In genomic region chr13:41059896-41060722, GRCh38 we compare ENCODE assay signal across 1 cellular context.
TF ChIP-seq lines count a peak whose summit lies in the region.

No MANE protein-coding gene starts in this region.

TF ChIP-seq in HepG2, 621 proteins besides CTCF, POLR2A, EP300 and RAD21 (continued from another document and continues in another):
- TF ChIP-seq ISX (CRISPR knock-in tag; conservative IDR thresholded peaks at IDR 0.05) (no peak), ZNF335 (CRISPR knock-in tag; IDR thresholded peaks at IDR 0.05) (no peak; the same call in 1 of the 2 replicates), JDP2 (CRISPR knock-in tag; IDR thresholded peaks at IDR 0.05; ENCODE audit: borderline replicate concordance) (0 out of 2 replicates have a peak, but pooled peaks have one; percentile 23), MED8 (CRISPR knock-in tag; IDR thresholded peaks at IDR 0.05; ENCODE audit: insufficient replicate concordance) (peak; percentile 58), STAT6 (CRISPR knock-in tag; IDR thresholded peaks at IDR 0.05; ENCODE audit: borderline replicate concordance) (peak; percentile 13; the same call in 1 of the 2 replicates), MXD1 (CRISPR knock-in tag; IDR thresholded peaks at IDR 0.05) (peak; percentile 40; the same call in 1 of the 2 replicates), RORA (CRISPR knock-in tag; IDR thresholded peaks at IDR 0.05) (no peak), RXRA (CRISPR knock-in tag; IDR thresholded peaks at IDR 0.05) (peak; percentile 61; the same call in 1 of the 2 replicates), ZNF614 (CRISPR knock-in tag; IDR thresholded peaks at IDR 0.05; ENCODE audit: borderline replicate concordance) (peak; percentile 70; the same call in 1 of the 2 replicates), SRSF4 (IDR thresholded peaks at IDR 0.05; ENCODE audit: low read depth, low read length, poor library complexity, severe bottlenecking) (no peak), NFIB (CRISPR knock-in tag; IDR thresholded peaks at IDR 0.05; ENCODE audit: borderline replicate concordance) (no peak), HHEX (CRISPR knock-in tag; IDR thresholded peaks at IDR 0.05) (no peak), ETV6 (CRISPR knock-in tag; conservative IDR thresholded peaks at IDR 0.05) (no peak; the same call in 1 of the 2 replicates), ZNF354B (CRISPR knock-in tag; IDR thresholded peaks at IDR 0.05) (no peak), ZNF451 (CRISPR knock-in tag; IDR thresholded peaks at IDR 0.05) (peak; percentile 52; the same call in 1 of the 2 replicates), GABPB1 (CRISPR knock-in tag; IDR thresholded peaks at IDR 0.05) (peak; percentile 62), ZNF549 (CRISPR knock-in tag; IDR thresholded peaks at IDR 0.05) (no peak), ZNF124 (CRISPR knock-in tag; IDR thresholded peaks at IDR 0.05) (peak; percentile 22; the same call in 1 of the 2 replicates), PITX1 (CRISPR knock-in tag; IDR thresholded peaks at IDR 0.05) (peak; percentile 66; the same call in 1 of the 2 replicates), ZFP36L2 (CRISPR knock-in tag; IDR thresholded peaks at IDR 0.05) (no peak), MLXIP (CRISPR knock-in tag; IDR thresholded peaks at IDR 0.05; ENCODE audit: borderline replicate concordance) (no peak), SRSF1 (optimal IDR thresholded peaks at IDR 0.05; ENCODE audit: low read depth, low read length) (peak; percentile 57), ZSCAN12 (CRISPR knock-in tag; IDR thresholded peaks at IDR 0.05) (no peak; the same call in 1 of the 2 replicates), MATR3 (CRISPR knock-in tag; IDR thresholded peaks at IDR 0.05) (no peak), BCL6 (CRISPR knock-in tag; IDR thresholded peaks at IDR 0.05) (peak; percentile 34), SALL2 (CRISPR knock-in tag; IDR thresholded peaks at IDR 0.05) (no peak; the same call in 1 of the 2 replicates), POGZ (CRISPR knock-in tag; IDR thresholded peaks at IDR 0.05) (peak; percentile 81), JARID2 (CRISPR knock-in tag; IDR thresholded peaks at IDR 0.05; ENCODE audit: insufficient replicate concordance) (no peak), GATA4 (IDR thresholded peaks at IDR 0.05; ENCODE audit: borderline replicate concordance, low read depth) (peak; percentile 56; the same call in 1 of the 2 replicates), PTBP1 (IDR thresholded peaks at IDR 0.05; ENCODE audit: low read depth, low read length, poor library complexity, severe bottlenecking) (peak; percentile 69), ZNF292 (CRISPR knock-in tag; IDR thresholded peaks at IDR 0.05; ENCODE audit: borderline replicate concordance, low read depth) (peak; percentile 73; the same call in 1 of the 2 replicates), MEF2D (CRISPR knock-in tag; IDR thresholded peaks at IDR 0.05) (peak; percentile 25; the same call in 1 of the 2 replicates), NFAT5 (CRISPR knock-in tag; IDR thresholded peaks at IDR 0.05) (peak; percentile 73; the same call in 1 of the 2 replicates)
- TF ChIP-seq, protein P1, sequence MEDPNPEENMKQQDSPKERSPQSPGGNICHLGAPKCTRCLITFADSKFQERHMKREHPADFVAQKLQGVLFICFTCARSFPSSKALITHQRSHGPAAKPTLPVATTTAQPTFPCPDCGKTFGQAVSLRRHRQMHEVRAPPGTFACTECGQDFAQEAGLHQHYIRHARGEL (CRISPR knock-in tag; IDR thresholded peaks at IDR 0.05) = no peak
- TF ChIP-seq, protein P2, sequence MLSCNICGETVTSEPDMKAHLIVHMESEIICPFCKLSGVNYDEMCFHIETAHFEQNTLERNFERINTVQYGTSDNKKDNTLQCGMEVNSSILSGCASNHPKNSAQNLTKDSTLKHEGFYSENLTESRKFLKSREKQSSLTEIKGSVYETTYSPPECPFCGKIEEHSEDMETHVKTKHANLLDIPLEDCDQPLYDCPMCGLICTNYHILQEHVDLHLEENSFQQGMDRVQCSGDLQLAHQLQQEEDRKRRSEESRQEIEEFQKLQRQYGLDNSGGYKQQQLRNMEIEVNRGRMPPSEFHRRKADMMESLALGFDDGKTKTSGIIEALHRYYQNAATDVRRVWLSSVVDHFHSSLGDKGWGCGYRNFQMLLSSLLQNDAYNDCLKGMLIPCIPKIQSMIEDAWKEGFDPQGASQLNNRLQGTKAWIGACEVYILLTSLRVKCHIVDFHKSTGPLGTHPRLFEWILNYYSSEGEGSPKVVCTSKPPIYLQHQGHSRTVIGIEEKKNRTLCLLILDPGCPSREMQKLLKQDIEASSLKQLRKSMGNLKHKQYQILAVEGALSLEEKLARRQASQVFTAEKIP (CRISPR knock-in tag; IDR thresholded peaks at IDR 0.05; ENCODE audit: borderline replicate concordance) = no peak
- TF ChIP-seq, protein P3, sequence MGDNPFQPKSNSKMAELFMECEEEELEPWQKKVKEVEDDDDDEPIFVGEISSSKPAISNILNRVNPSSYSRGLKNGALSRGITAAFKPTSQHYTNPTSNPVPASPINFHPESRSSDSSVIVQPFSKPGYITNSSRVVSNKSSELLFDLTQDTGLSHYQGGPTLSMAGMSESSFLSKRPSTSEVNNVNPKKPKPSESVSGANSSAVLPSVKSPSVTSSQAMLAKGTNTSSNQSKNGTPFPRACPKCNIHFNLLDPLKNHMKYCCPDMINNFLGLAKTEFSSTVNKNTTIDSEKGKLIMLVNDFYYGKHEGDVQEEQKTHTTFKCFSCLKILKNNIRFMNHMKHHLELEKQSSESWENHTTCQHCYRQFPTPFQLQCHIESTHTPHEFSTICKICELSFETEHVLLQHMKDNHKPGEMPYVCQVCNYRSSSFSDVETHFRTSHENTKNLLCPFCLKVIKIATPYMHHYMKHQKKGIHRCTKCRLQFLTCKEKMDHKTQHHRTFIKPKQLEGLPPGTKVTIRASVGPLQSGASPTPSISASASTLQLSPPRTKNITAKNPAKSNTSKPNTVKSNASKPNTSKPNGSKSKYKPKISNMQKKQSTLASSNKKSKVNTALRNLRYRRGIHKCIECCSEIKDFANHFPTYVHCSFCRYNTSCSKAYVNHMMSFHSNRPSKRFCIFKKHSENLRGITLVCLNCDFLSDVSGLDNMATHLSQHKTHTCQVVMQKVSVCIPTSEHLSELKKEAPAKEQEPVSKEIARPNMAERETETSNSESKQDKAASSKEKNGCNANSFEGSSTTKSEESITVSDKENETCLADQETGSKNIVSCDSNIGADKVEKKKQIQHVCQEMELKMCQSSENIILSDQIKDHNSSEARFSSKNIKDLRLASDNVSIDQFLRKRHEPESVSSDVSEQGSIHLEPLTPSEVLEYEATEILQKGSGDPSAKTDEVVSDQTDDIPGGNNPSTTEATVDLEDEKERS (CRISPR knock-in tag; IDR thresholded peaks at IDR 0.05) = 0 out of 2 replicates have a peak, but pooled peaks have one; percentile 45
- TF ChIP-seq, protein P4, sequence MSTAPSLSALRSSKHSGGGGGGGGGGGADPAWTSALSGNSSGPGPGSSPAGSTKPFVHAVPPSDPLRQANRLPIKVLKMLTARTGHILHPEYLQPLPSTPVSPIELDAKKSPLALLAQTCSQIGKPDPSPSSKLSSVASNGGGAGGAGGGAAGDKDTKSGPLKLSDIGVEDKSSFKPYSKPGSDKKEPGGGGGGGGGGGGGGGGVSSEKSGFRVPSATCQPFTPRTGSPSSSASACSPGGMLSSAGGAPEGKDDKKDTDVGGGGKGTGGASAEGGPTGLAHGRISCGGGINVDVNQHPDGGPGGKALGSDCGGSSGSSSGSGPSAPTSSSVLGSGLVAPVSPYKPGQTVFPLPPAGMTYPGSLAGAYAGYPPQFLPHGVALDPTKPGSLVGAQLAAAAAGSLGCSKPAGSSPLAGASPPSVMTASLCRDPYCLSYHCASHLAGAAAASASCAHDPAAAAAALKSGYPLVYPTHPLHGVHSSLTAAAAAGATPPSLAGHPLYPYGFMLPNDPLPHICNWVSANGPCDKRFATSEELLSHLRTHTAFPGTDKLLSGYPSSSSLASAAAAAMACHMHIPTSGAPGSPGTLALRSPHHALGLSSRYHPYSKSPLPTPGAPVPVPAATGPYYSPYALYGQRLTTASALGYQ (CRISPR knock-in tag; IDR thresholded peaks at IDR 0.05) = 0 out of 2 replicates have a peak, but pooled peaks have one; percentile 33
- TF ChIP-seq, protein P5, sequence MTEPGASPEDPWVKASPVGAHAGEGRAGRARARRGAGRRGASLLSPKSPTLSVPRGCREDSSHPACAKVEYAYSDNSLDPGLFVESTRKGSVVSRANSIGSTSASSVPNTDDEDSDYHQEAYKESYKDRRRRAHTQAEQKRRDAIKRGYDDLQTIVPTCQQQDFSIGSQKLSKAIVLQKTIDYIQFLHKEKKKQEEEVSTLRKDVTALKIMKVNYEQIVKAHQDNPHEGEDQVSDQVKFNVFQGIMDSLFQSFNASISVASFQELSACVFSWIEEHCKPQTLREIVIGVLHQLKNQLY (CRISPR knock-in tag; IDR thresholded peaks at IDR 0.05) = no peak
- TF ChIP-seq, protein P6, sequence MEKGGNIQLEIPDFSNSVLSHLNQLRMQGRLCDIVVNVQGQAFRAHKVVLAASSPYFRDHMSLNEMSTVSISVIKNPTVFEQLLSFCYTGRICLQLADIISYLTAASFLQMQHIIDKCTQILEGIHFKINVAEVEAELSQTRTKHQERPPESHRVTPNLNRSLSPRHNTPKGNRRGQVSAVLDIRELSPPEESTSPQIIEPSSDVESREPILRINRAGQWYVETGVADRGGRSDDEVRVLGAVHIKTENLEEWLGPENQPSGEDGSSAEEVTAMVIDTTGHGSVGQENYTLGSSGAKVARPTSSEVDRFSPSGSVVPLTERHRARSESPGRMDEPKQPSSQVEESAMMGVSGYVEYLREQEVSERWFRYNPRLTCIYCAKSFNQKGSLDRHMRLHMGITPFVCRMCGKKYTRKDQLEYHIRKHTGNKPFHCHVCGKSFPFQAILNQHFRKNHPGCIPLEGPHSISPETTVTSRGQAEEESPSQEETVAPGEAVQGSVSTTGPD (CRISPR knock-in tag; IDR thresholded peaks at IDR 0.05) = peak; percentile 67; the same call in 1 of the 2 replicates
